11 cellular contexts compared by ENCODE assay signal in genomic region chr16:1713933-1714332, GRCh38. TPM values are rescaled to one million over a fixed set of nuclear protein-coding genes. Genes with fewer than 3 reads are reported as not detected.
DNase-seq lines count a peak whose midpoint lies in the region; ATAC-seq and TF ChIP-seq lines count a peak whose summit lies in the region.
"Had no signal": no experiment of that assay in that cellular context is flagged by ENCODE, and none has a peak within 500 bp of the region (broad histone marks: within the 10 kb centered on the region; RNA-seq: fewer than 3 reads in every experiment).

No MANE protein-coding gene starts in this region.

- no peaks in the 10 kb centered on the region for H3K9me3 ChIP-seq in HAP-1

- no peaks in the 10 kb centered on the region for H3K27me3 Mint-ChIP-seq in activated naive CD8-positive, alpha-beta T cell treated with anti-CD3 and anti-CD28 coated beads for 36 hours
- H3K27me3 Mint-ChIP-seq in activated naive CD8-positive, alpha-beta T cell treated with anti-CD3 and anti-CD28 coated beads, Interleukin-2, amount 50 U/mL, for 24 hours: no peaks in the 10 kb centered on the region
- no peaks in the 10 kb centered on the region for H3K27me3 Mint-ChIP-seq in effector memory CD8-positive, alpha-beta T cell
- H3K27me3 Mint-ChIP-seq in stimulated activated naive B cell treated with anti-CD40 and anti-IgM and Interleukin-4, amounts not matched to agents 10 μg/mL and 1 μg/mL and 100 μg/mL, for 72 hours: no peaks in the 10 kb centered on the region
- H3K27me3 Mint-ChIP-seq in endothelial cell (ENCODE audit: unreplicated experiment): peaks cover 1% of the 10 kb centered on the region

- in situ Hi-C loops in HAP-1 (cut with MboI; ENCODE audit: low sequenced_read_pairs): no loop called here

- no peaks in the 10 kb centered on the region for H3K4me1 ChIP-seq in HAP-1

- H3K9me3 Mint-ChIP-seq in activated naive CD8-positive, alpha-beta T cell treated with anti-CD3 and anti-CD28 coated beads for 36 hours: no peaks in the 10 kb centered on the region
- no peaks in the 10 kb centered on the region for H3K9me3 Mint-ChIP-seq in activated naive CD8-positive, alpha-beta T cell treated with anti-CD3 and anti-CD28 coated beads, Interleukin-2, amount 50 U/mL, for 24 hours
- H3K9me3 Mint-ChIP-seq in effector memory CD8-positive, alpha-beta T cell: no peaks in the 10 kb centered on the region
- H3K9me3 Mint-ChIP-seq in stimulated activated naive B cell treated with anti-CD40 and anti-IgM and Interleukin-4, amounts not matched to agents 10 μg/mL and 1 μg/mL and 100 μg/mL, for 72 hours: no peaks in the 10 kb centered on the region
- no peaks in the 10 kb centered on the region for H3K9me3 Mint-ChIP-seq in endothelial cell (ENCODE audit: unreplicated experiment)

- no peak for ATAC-seq in activated naive CD8-positive, alpha-beta T cell treated with anti-CD3 and anti-CD28 coated beads, Interleukin-2, amount 50 U/mL, for 24 hours
- peak; percentile 49 for ATAC-seq in HG03175 (IDR thresholded peaks at IDR 0.05; ENCODE audit: unreplicated experiment)
- peak; percentile 62 for ATAC-seq in effector memory CD8-positive, alpha-beta T cell (replicated peaks)
- ATAC-seq in stimulated activated naive B cell treated with anti-CD40 and anti-IgM and Interleukin-4, amounts not matched to agents 10 μg/mL and 1 μg/mL and 100 μg/mL, for 72 hours (replicated peaks): peak; percentile 70 to 81
- ATAC-seq in HG03442 (IDR thresholded peaks at IDR 0.05; ENCODE audit: unreplicated experiment): no peak

- peak overlapping the region; percentile 43 for H3K27ac Mint-ChIP-seq in activated naive CD8-positive, alpha-beta T cell treated with anti-CD3 and anti-CD28 coated beads for 36 hours
- no peak overlapping the region for H3K27ac Mint-ChIP-seq in activated naive CD8-positive, alpha-beta T cell treated with anti-CD3 and anti-CD28 coated beads, Interleukin-2, amount 50 U/mL, for 24 hours
- no peak overlapping the region for H3K27ac Mint-ChIP-seq in effector memory CD8-positive, alpha-beta T cell
- H3K27ac Mint-ChIP-seq in stimulated activated naive B cell treated with anti-CD40 and anti-IgM and Interleukin-4, amounts not matched to agents 10 μg/mL and 1 μg/mL and 100 μg/mL, for 72 hours: peak overlapping the region; percentile 96
- H3K27ac Mint-ChIP-seq in endothelial cell (ENCODE audit: unreplicated experiment): no peak overlapping the region

- H3K4me1 Mint-ChIP-seq in activated naive CD8-positive, alpha-beta T cell treated with anti-CD3 and anti-CD28 coated beads for 36 hours: peaks cover 15% of the 10 kb centered on the region
- H3K4me1 Mint-ChIP-seq in activated naive CD8-positive, alpha-beta T cell treated with anti-CD3 and anti-CD28 coated beads, Interleukin-2, amount 50 U/mL, for 24 hours: peaks cover 32% of the 10 kb centered on the region
- peaks cover 10 to 21% of the 10 kb centered on the region in 2 donors for H3K4me1 Mint-ChIP-seq in effector memory CD8-positive, alpha-beta T cell (ENCODE audit: low read depth in 2 of 2)
- peaks cover 46 to 77% of the 10 kb centered on the region in 2 donors for H3K4me1 Mint-ChIP-seq in stimulated activated naive B cell treated with anti-CD40 and anti-IgM and Interleukin-4, amounts not matched to agents 10 μg/mL and 1 μg/mL and 100 μg/mL, for 72 hours
- H3K4me1 Mint-ChIP-seq in endothelial cell (ENCODE audit: unreplicated experiment): peaks cover 22% of the 10 kb centered on the region

- no peak overlapping the region for H3K4me3 Mint-ChIP-seq in activated naive CD8-positive, alpha-beta T cell treated with anti-CD3 and anti-CD28 coated beads for 36 hours
- H3K4me3 Mint-ChIP-seq in activated naive CD8-positive, alpha-beta T cell treated with anti-CD3 and anti-CD28 coated beads, Interleukin-2, amount 50 U/mL, for 24 hours: no peak overlapping the region
- H3K4me3 Mint-ChIP-seq in effector memory CD8-positive, alpha-beta T cell: no peak overlapping the region
- H3K4me3 Mint-ChIP-seq in stimulated activated naive B cell treated with anti-CD40 and anti-IgM and Interleukin-4, amounts not matched to agents 10 μg/mL and 1 μg/mL and 100 μg/mL, for 72 hours: peak overlapping the region; percentile 79
- H3K4me3 Mint-ChIP-seq in endothelial cell (ENCODE audit: unreplicated experiment): no peak overlapping the region

- H3K27me3 ChIP-seq in HAP-1 (ENCODE audit: low read depth): no peaks in the 10 kb centered on the region

- no peak for TF ChIP-seq CTCF in endothelial cell (IDR thresholded peaks at IDR 0.05; ENCODE audit: unreplicated experiment)

- DNase-seq in activated naive CD8-positive, alpha-beta T cell treated with anti-CD3 and anti-CD28 coated beads for 36 hours: no peak
- no peak for DNase-seq in activated naive CD8-positive, alpha-beta T cell treated with anti-CD3 and anti-CD28 coated beads, Interleukin-2, amount 50 U/mL, for 24 hours
- DNase-seq in effector memory CD8-positive, alpha-beta T cell: no peak
- peak; percentile 71 for DNase-seq in stimulated activated naive B cell treated with anti-CD40 and anti-IgM and Interleukin-4, amounts not matched to agents 10 μg/mL and 1 μg/mL and 100 μg/mL, for 72 hours
- no peak for DNase-seq in endothelial cell (ENCODE audit: low spot score)
- DNase-seq in HAP-1 (ENCODE audit: low spot score in 2 of 2): no peak
- DNase-seq: activated CD4-positive, CD25-positive, alpha-beta regulatory T cell; PC-9 had no signal

- H3K36me3 Mint-ChIP-seq in activated naive CD8-positive, alpha-beta T cell treated with anti-CD3 and anti-CD28 coated beads for 36 hours: peaks cover 2% of the 10 kb centered on the region
- peaks cover 2% of the 10 kb centered on the region for H3K36me3 Mint-ChIP-seq in activated naive CD8-positive, alpha-beta T cell treated with anti-CD3 and anti-CD28 coated beads, Interleukin-2, amount 50 U/mL, for 24 hours (ENCODE audit: low read depth)
- H3K36me3 Mint-ChIP-seq in effector memory CD8-positive, alpha-beta T cell (ENCODE audit: insufficient read depth): peaks cover 30% of the 10 kb centered on the region
- peaks cover 35 to 42% of the 10 kb centered on the region in 2 donors for H3K36me3 Mint-ChIP-seq in stimulated activated naive B cell treated with anti-CD40 and anti-IgM and Interleukin-4, amounts not matched to agents 10 μg/mL and 1 μg/mL and 100 μg/mL, for 72 hours
- no peaks in the 10 kb centered on the region for H3K36me3 Mint-ChIP-seq in endothelial cell (ENCODE audit: low read depth, unreplicated experiment)

- H3K4me3 ChIP-seq in HAP-1: no peak overlapping the region
- H3K4me3 ChIP-seq: coronary artery, PC-9 had no signal

- H3K36me3 ChIP-seq in HAP-1 (replicated peaks): no peaks in the 10 kb centered on the region

RNA-seq across cellular contexts. Expression of gene MAPK8IP3, which starts 7.9 kb away (rescaled TPM):
- 10 to 100 TPM; 46.7 to 47.3 TPM for total RNA-seq in activated naive CD8-positive, alpha-beta T cell treated with anti-CD3 and anti-CD28 coated beads for 36 hours
- total RNA-seq in endothelial cell (ENCODE audit: unreplicated experiment): 147 TPM

RNA-seq across cellular contexts. Expression of gene JPT2, which starts 35.9 kb away (rescaled TPM):
- total RNA-seq in activated naive CD8-positive, alpha-beta T cell treated with anti-CD3 and anti-CD28 coated beads for 36 hours: 10 to 100 TPM; 91.4 to 96.2 TPM
- total RNA-seq in endothelial cell (ENCODE audit: unreplicated experiment): 180 TPM

RNA-seq across cellular contexts. Expression of gene NME3, which starts 57.4 kb away (rescaled TPM):
- total RNA-seq in activated naive CD8-positive, alpha-beta T cell treated with anti-CD3 and anti-CD28 coated beads for 36 hours: 10 to 100 TPM; 24.5 to 24.9 TPM
- 33.3 TPM for total RNA-seq in endothelial cell (ENCODE audit: unreplicated experiment)

RNA-seq across cellular contexts. Expression of gene EME2, which starts 58.7 kb away (rescaled TPM):
- total RNA-seq in activated naive CD8-positive, alpha-beta T cell treated with anti-CD3 and anti-CD28 coated beads for 36 hours: 10 to 100 TPM; 17.2 to 20.1 TPM
- 25.4 TPM for total RNA-seq in endothelial cell (ENCODE audit: unreplicated experiment)

RNA-seq across cellular contexts. Expression of gene MRPS34, which starts 59.0 kb away (rescaled TPM):
- total RNA-seq in activated naive CD8-positive, alpha-beta T cell treated with anti-CD3 and anti-CD28 coated beads for 36 hours: 100 to 1,000 TPM; 187 to 190 TPM
- 62.7 TPM for total RNA-seq in endothelial cell (ENCODE audit: unreplicated experiment)

Comparison
In these comparisons a context has a peak if more than half of its experiments do, and no peak if none do; other contexts are left out.
1. H3K27ac Mint-ChIP-seq: peak in activated naive CD8-positive, alpha-beta T cell treated with anti-CD3 and anti-CD28 coated beads for 36 hours (single experiment) and stimulated activated naive B cell treated with anti-CD40 and anti-IgM and Interleukin-4, amounts not matched to agents 10 μg/mL and 1 μg/mL and 100 μg/mL, for 72 hours (single experiment); none in activated naive CD8-positive, alpha-beta T cell treated with anti-CD3 and anti-CD28 coated beads, Interleukin-2, amount 50 U/mL, for 24 hours (single experiment), effector memory CD8-positive, alpha-beta T cell (0 of 2) and endothelial cell (single experiment).
2. H3K4me3 Mint-ChIP-seq: peak in stimulated activated naive B cell treated with anti-CD40 and anti-IgM and Interleukin-4, amounts not matched to agents 10 μg/mL and 1 μg/mL and 100 μg/mL, for 72 hours (2 of 2); none in activated naive CD8-positive, alpha-beta T cell treated with anti-CD3 and anti-CD28 coated beads for 36 hours (single experiment), activated naive CD8-positive, alpha-beta T cell treated with anti-CD3 and anti-CD28 coated beads, Interleukin-2, amount 50 U/mL, for 24 hours (single experiment), effector memory CD8-positive, alpha-beta T cell (0 of 2) and endothelial cell (single experiment).
3. ATAC-seq: peak in HG03175 (single experiment), effector memory CD8-positive, alpha-beta T cell (single experiment) and stimulated activated naive B cell treated with anti-CD40 and anti-IgM and Interleukin-4, amounts not matched to agents 10 μg/mL and 1 μg/mL and 100 μg/mL, for 72 hours (2 of 2); none in activated naive CD8-positive, alpha-beta T cell treated with anti-CD3 and anti-CD28 coated beads, Interleukin-2, amount 50 U/mL, for 24 hours (single experiment) and HG03442 (single experiment).